In genomic region chr13:49549289-49549688, GRCh38 we compare ENCODE assay signal across 2 cellular contexts.
TF ChIP-seq lines count a peak whose summit lies in the region.

No MANE protein-coding gene starts in this region.

TF ChIP-seq in SK-N-SH, 30 proteins besides CTCF, POLR2A, EP300 and RAD21 (continued from another document):
- TF ChIP-seq REST (IDR thresholded peaks at IDR 0.05; ENCODE audit: low read depth, low read length) = no peak
- TF ChIP-seq CHD2 (IDR thresholded peaks at IDR 0.05; ENCODE audit: low read length, partially characterized antibody) = no peak
- TF ChIP-seq MEF2A (IDR thresholded peaks at IDR 0.05; ENCODE audit: borderline replicate concordance, low read depth) = no peak
- TF ChIP-seq MXI1 (IDR thresholded peaks at IDR 0.05; ENCODE audit: low read depth, low read length) = no peak
- TF ChIP-seq GATA2 (CRISPR knock-in tag; IDR thresholded peaks at IDR 0.05) = no peak
- no peak for TF ChIP-seq IRF3 (IDR thresholded peaks at IDR 0.05; ENCODE audit: low read depth, low read length)
- TF ChIP-seq ZBTB33 (IDR thresholded peaks at IDR 0.05; ENCODE audit: borderline replicate concordance, low read depth) = no peak
- no peak for TF ChIP-seq YY1 (IDR thresholded peaks at IDR 0.05; ENCODE audit: low read depth)
- no peak for TF ChIP-seq FOSL2 (IDR thresholded peaks at IDR 0.05; ENCODE audit: borderline replicate concordance, low read depth)
- TF ChIP-seq USF2 (IDR thresholded peaks at IDR 0.05; ENCODE audit: borderline replicate concordance, low read depth, low read length) = no peak
- TF ChIP-seq TEAD4 (IDR thresholded peaks at IDR 0.05; ENCODE audit: borderline replicate concordance, insufficient read depth) = no peak
- no peak for TF ChIP-seq RXRA (IDR thresholded peaks at IDR 0.05; ENCODE audit: borderline replicate concordance, low read depth)
- no peak for TF ChIP-seq POLR2AphosphoS5 (IDR thresholded peaks at IDR 0.05; ENCODE audit: low read depth, low read length)

TF ChIP-seq in SK-N-SH treated with all-trans-retinoic acid at 6 μM for 48 hours, 23 proteins besides CTCF, POLR2A, EP300 and RAD21 (continued from another document):
- TF ChIP-seq CSRNP3 (CRISPR knock-in tag; IDR thresholded peaks at IDR 0.05) = no peak
- TF ChIP-seq ZNF565 (CRISPR knock-in tag; conservative IDR thresholded peaks at IDR 0.05; ENCODE audit: low read depth) = no peak
- no peak for TF ChIP-seq PATZ1 (CRISPR knock-in tag; IDR thresholded peaks at IDR 0.05; ENCODE audit: borderline replicate concordance)
- no peak for TF ChIP-seq GLIS3 (CRISPR knock-in tag; IDR thresholded peaks at IDR 0.05)
- no peak for TF ChIP-seq TOX (CRISPR knock-in tag; IDR thresholded peaks at IDR 0.05; ENCODE audit: borderline replicate concordance)
- no peak for TF ChIP-seq ZFP3 (CRISPR knock-in tag; IDR thresholded peaks at IDR 0.05)
